ENCODE assay signal across 8 cellular contexts in genomic region chr21:39388811-39389155, GRCh38. TPM values are rescaled to one million over a fixed set of nuclear protein-coding genes. Genes with fewer than 3 reads are reported as not detected.
DNase-seq lines count a peak whose midpoint lies in the region; ATAC-seq and TF ChIP-seq lines count a peak whose summit lies in the region.

No MANE protein-coding gene starts in this region.

- in situ Hi-C loops in gastrocnemius medialis (cut with MboI; ENCODE audit: low sequenced_read_pairs in 4 of 4) (loop anchor here (5.0 to 25.0 kb wide), 5 partner anchors 36 to 201 kb away; partner anchors contain the start of genes BRWD1 (in 2 of the 4) and PSMG1 (in 2 of the 4)), GM13977 (cut with MboI; ENCODE audit: low pct_unique_long_range_greater_than_20kb, low sequenced_read_pairs, unreplicated experiment) (loop anchor here (25.0 kb wide), 1 partner anchor 201 kb away; the partner anchor contains the start of gene PSMG1)

- H3K4me3 ChIP-seq in HL-60 (replicated peaks; ENCODE audit: insufficient read depth, low read length) = peak overlapping the region; percentile 53
- H3K4me3 ChIP-seq in colonic mucosa = peak overlapping the region; percentile 36
- H3K4me3 ChIP-seq in gastrocnemius medialis = peak overlapping the region; percentile 50 to 69 (median 61)

- peaks cover 5% of the 10 kb centered on the region for H3K36me3 ChIP-seq in colonic mucosa
- peaks cover 0 to 24% of the 10 kb centered on the region in 2 donors for H3K36me3 ChIP-seq in gastrocnemius medialis

- TF ChIP-seq CTCF in HL-60 (IDR thresholded peaks at IDR 0.05; ENCODE audit: insufficient read depth, low read length) (no peak), colonic mucosa (IDR thresholded peaks at IDR 0.05) (no peak), gastrocnemius medialis (IDR thresholded peaks at IDR 0.05 in 4 of 5, conservative IDR thresholded peaks at IDR 0.05 in 1 of 5) (peak in 1 of 5 experiments; percentile 2), GM13977 (IDR thresholded peaks at IDR 0.05; ENCODE audit: extremely low read depth, insufficient read depth, missing control alignments) (no peak)

- H3K9me3 ChIP-seq in colonic mucosa (no peaks in the 10 kb centered on the region), gastrocnemius medialis (no peaks in the 10 kb centered on the region)

- TF ChIP-seq POLR2A in gastrocnemius medialis (IDR thresholded peaks at IDR 0.05) = no peak

- no peak for DNase-seq in HL-60 (ENCODE audit: low read depth in 1 of 2, low spot score in 1 of 2)
- no peak for DNase-seq in colonic mucosa
- no peak for DNase-seq in gastrocnemius medialis
- no peak for DNase-seq in effector CD4-positive, alpha-beta T cell
- no peak for DNase-seq in SIG-M5 treated with dmso at 0.1 percent for 504 hours (lab: John Stamatoyannopoulos, UW; ENCODE audit: unreplicated experiment)
- DNase-seq in GM13977 (ENCODE audit: low spot score) = no peak
- no peak for DNase-seq in NK-92 treated with Interleukin-12 subunit alpha and Interleukin-12 subunit beta, amount 100 ng/mL, for 24 hours (lab: John Stamatoyannopoulos, UW)

- peak overlapping the region; percentile 70 to 81 for H3K9ac ChIP-seq in colonic mucosa (ENCODE audit: low read depth in 2 of 2, low read length in 2 of 2)

- ATAC-seq in GM19023 (IDR thresholded peaks at IDR 0.05; ENCODE audit: unreplicated experiment) = peak; percentile 11
- no peak for ATAC-seq in gastrocnemius medialis

- H3K27me3 ChIP-seq in HL-60 (ENCODE audit: insufficient read depth, poor library complexity, severe bottlenecking) = no peaks in the 10 kb centered on the region
- no peaks in the 10 kb centered on the region for H3K27me3 ChIP-seq in colonic mucosa
- no peaks in the 10 kb centered on the region for H3K27me3 ChIP-seq in gastrocnemius medialis

- H3K4me1 ChIP-seq in colonic mucosa (peaks cover 3% of the 10 kb centered on the region), gastrocnemius medialis (peaks cover 14 to 26% of the 10 kb centered on the region in 2 donors)

- peak overlapping the region; percentile 53; the same call in 1 of the 2 replicates for H3K27ac ChIP-seq in HL-60 (replicated peaks)
- no peak overlapping the region for H3K27ac ChIP-seq in colonic mucosa
- peak overlapping the region in 3 of 4 donors; percentile 79 to 86 (median 80) for H3K27ac ChIP-seq in gastrocnemius medialis

- intact Hi-C loops in colonic mucosa (cut with DNase I) (loop anchor here (2.0 to 5.0 kb wide), 2 partner anchors 76 to 208 kb away; partner anchors contain the start of gene BRWD1), gastrocnemius medialis (cut with DNase I; ENCODE audit: low total_unique reads) (loop anchor here (1.0 to 5.0 kb wide), 3 partner anchors 39 to 206 kb away; partner anchors contain the start of genes BRWD1, HMGN1 and PSMG1)

RNA-seq across cellular contexts. Expression of gene HMGN1, which starts 39.9 kb away (rescaled TPM):
- total RNA-seq in colonic mucosa = 100 to 1,000 TPM; 240 to 305 TPM
- 10 to 100 TPM in 1 of 4 donors, 1 to 10 TPM in 3; 7.6 to 16.2 (median 9.1) TPM for total RNA-seq in gastrocnemius medialis

RNA-seq across cellular contexts. Expression of gene LCA5L, which starts 56.8 kb away (rescaled TPM):
- under 1 TPM; 0.64 to 0.98 TPM for total RNA-seq in colonic mucosa
- 1 to 10 TPM; 2.3 to 7.9 (median 4.9) TPM for total RNA-seq in gastrocnemius medialis

Comparison
In these comparisons a context has a peak if more than half of its experiments do, and no peak if none do; other contexts are left out.
1. RNA of gene HMGN1, which starts 39.9 kb away (total RNA-seq): 240 to 305 TPM in colonic mucosa; 7.6 to 16.2 TPM in gastrocnemius medialis; every median in the first group is over 10 times any median in the second.
2. Peak in every context shown above with its lines, with median percentiles within 50 percentile points of each other: H3K4me3 ChIP-seq.